In genomic region chr10:30437039-30437781, GRCh38 we compare ENCODE assay signal across 8 cellular contexts. TPM values are rescaled to one million over a fixed set of nuclear protein-coding genes. Genes with fewer than 3 reads are reported as not detected.
A peak's percentile ranks its signal among the peaks of the same experiment; 100 is the strongest.
DNase-seq lines count a peak whose midpoint lies in the region; ATAC-seq and TF ChIP-seq lines count a peak whose summit lies in the region.

No MANE protein-coding gene starts in this region.

- no peak overlapping the region for H3K4ac ChIP-seq in H9 (ENCODE audit: low read depth, low read length)

- no peak overlapping the region for H3K9ac ChIP-seq in H9 (ENCODE audit: extremely low read depth, insufficient read length, low read length)

- DNase-seq in AG04450 (ENCODE audit: low read depth, low spot score) (no peak), H9 (no peak), right cardiac atrium (no peak), NCI-H524 treated with DMSO at 0.1 percent for 48 hours (lab: John Stamatoyannopoulos, UW) (no peak), NCI-H446 (lab: John Stamatoyannopoulos, UW) (no peak)
- DNase-seq in activated CD4-positive, alpha-beta T cell treated with anti-CD3 and anti-CD28 coated beads, Interleukin-2, amount 10 ng/mL, durations not matched to agents 7 days and 5 days, result peak; percentile 60
- DNase-seq in stimulated activated CD8-positive, alpha-beta memory T cell treated with anti-CD3 and anti-CD28 coated beads, Interleukin-4, amount 100 ng/mL, for 48 hours, result peak; percentile 59

- POLR2A ChIA-PET in AG04450 (lab: Yijun Ruan, JAX), result interaction anchor here (0.7 to 1.4 kb wide), 2 partner anchors 8 to 10 kb away, joined by 3 read pairs; no protein-coding TSS in a partner anchor
- POLR2A ChIA-PET in activated CD4-positive, alpha-beta T cell treated with anti-CD3 and anti-CD28 coated beads, Interleukin-2, amount 10 ng/mL, durations not matched to agents 7 days and 5 days (lab: Charles Lee), result interaction anchor here (0.6 to 1.4 kb wide), 5 partner anchors 19 to 100 kb away, joined by 3 to 6 read pairs (median 3); no protein-coding TSS in a partner anchor

- CTCF ChIA-PET in AG04450 (lab: Charles Lee), result interaction anchor here (0.9 to 2.0 kb wide), 2 partner anchors 154 to 438 kb away, joined by 3 to 13 read pairs; no protein-coding TSS in a partner anchor
- CTCF ChIA-PET in activated CD4-positive, alpha-beta T cell treated with anti-CD3 and anti-CD28 coated beads, Interleukin-2, amount 10 ng/mL, durations not matched to agents 7 days and 5 days (lab: Charles Lee), result interaction anchor here (0.9 to 2.3 kb wide), 12 partner anchors 10 to 144 kb away, joined by 3 to 9 read pairs (median 4); no protein-coding TSS in a partner anchor

- H3K4me3 Mint-ChIP-seq in H9, result peak overlapping the region in 1 of 2 experiments; percentile 36; a peak in 2 of 5 replicates
- H3K4me3 Mint-ChIP-seq in activated CD4-positive, alpha-beta T cell treated with anti-CD3 and anti-CD28 coated beads, Interleukin-2, amount 10 ng/mL, durations not matched to agents 7 days and 5 days, result peak overlapping the region; percentile 90

- H3K18ac ChIP-seq in H9 (ENCODE audit: insufficient read length, low read depth, low read length), result no peak overlapping the region

- no peaks in the 10 kb centered on the region for H3K9me3 ChIP-seq in AG04450 (ENCODE audit: control insufficient read depth, insufficient read depth, low read length)
- H3K9me3 ChIP-seq in H9 (ENCODE audit: control insufficient read depth, low read depth, low read length), result no peaks in the 10 kb centered on the region
- no peaks in the 10 kb centered on the region for H3K9me3 ChIP-seq in right cardiac atrium (ENCODE audit: control insufficient read depth, low read length)

- H3K4me3 ChIP-seq in AG04450 (ENCODE audit: low read depth, low read length) (peak overlapping the region; percentile 29), right cardiac atrium (ENCODE audit: low read length) (peak overlapping the region; percentile 44)

- ATAC-seq in right cardiac atrium, result no peak
- ATAC-seq in HG03521 (IDR thresholded peaks at IDR 0.05; ENCODE audit: unreplicated experiment), result no peak

- no peak overlapping the region for H2AK5ac ChIP-seq in H9 (ENCODE audit: insufficient read length, low read length)

- no peaks in the 10 kb centered on the region for H4K20me1 ChIP-seq in H9 (ENCODE audit: control insufficient read depth, insufficient read depth, insufficient read length)

- H2AFZ ChIP-seq in H9 (ENCODE audit: low read length), result no peak overlapping the region

- H3K27me3 Mint-ChIP-seq in H9 (ENCODE audit: low read depth), result peaks cover 38% of the 10 kb centered on the region
- no peaks in the 10 kb centered on the region for H3K27me3 Mint-ChIP-seq in activated CD4-positive, alpha-beta T cell treated with anti-CD3 and anti-CD28 coated beads, Interleukin-2, amount 10 ng/mL, durations not matched to agents 7 days and 5 days

- no peak for TF ChIP-seq CTCF in AG04450 (IDR thresholded peaks at IDR 0.05; ENCODE audit: low read depth, low read length)
- no peak for TF ChIP-seq CTCF in H9 (conservative IDR thresholded peaks at IDR 0.05)

- H3K79me2 ChIP-seq in H9 (ENCODE audit: insufficient read depth, low read length), result no peaks in the 10 kb centered on the region

- peaks cover 17% of the 10 kb centered on the region for H3K23me2 ChIP-seq in H9 (ENCODE audit: insufficient read length, low read depth, low read length, poor library complexity, severe bottlenecking)

- H3K27me3 ChIP-seq in AG04450 (ENCODE audit: control insufficient read depth, insufficient read depth, low read length) (no peaks in the 10 kb centered on the region), H9 (ENCODE audit: insufficient read depth, low read length) (peaks cover 6% of the 10 kb centered on the region; the same call in 1 of the 2 replicates), right cardiac atrium (ENCODE audit: control insufficient read depth, insufficient read depth) (no peaks in the 10 kb centered on the region)

- H4K8ac ChIP-seq in H9 (replicated peaks; ENCODE audit: insufficient read length, low read depth, low read length), result no peak overlapping the region

- no peak overlapping the region for H3K14ac ChIP-seq in H9 (ENCODE audit: insufficient read depth, low read length)

- intact Hi-C loops in right cardiac atrium (cut with DNase I), result no loop called here

- H2BK20ac ChIP-seq in H9 (ENCODE audit: low read depth, low read length, poor library complexity, severe bottlenecking), result no peak overlapping the region

- H3K79me1 ChIP-seq in H9 (ENCODE audit: insufficient read depth, low read depth, low read length, poor library complexity, severe bottlenecking), result no peaks in the 10 kb centered on the region

- no peak overlapping the region for H3T11ph ChIP-seq in H9 (ENCODE audit: low read length)

- H3K4me1 ChIP-seq in H9 (ENCODE audit: insufficient read depth, low read length) (peaks cover 10% of the 10 kb centered on the region; the same call in 1 of the 2 replicates), right cardiac atrium (ENCODE audit: control insufficient read depth, insufficient read depth, low read length) (peaks cover 15% of the 10 kb centered on the region)

- H3K4me2 ChIP-seq in H9 (ENCODE audit: insufficient read depth, insufficient read length, low read length), result no peak overlapping the region

- H3K27ac ChIP-seq in AG04450 (ENCODE audit: low read depth, low read length) (peak overlapping the region; percentile 43), H9 (ENCODE audit: insufficient read length, low read depth, low read length) (no peak overlapping the region), right cardiac atrium (ENCODE audit: low read length) (peak overlapping the region; percentile 25)

- H3K36me3 Mint-ChIP-seq in H9 (ENCODE audit: insufficient read depth in 1 of 3, low read depth in 3 of 3), result peaks cover 0 to 8% (median 0%) of the 10 kb centered on the region in 3 experiments; a peak in 5 of 7 replicates
- peaks cover 40% of the 10 kb centered on the region for H3K36me3 Mint-ChIP-seq in activated CD4-positive, alpha-beta T cell treated with anti-CD3 and anti-CD28 coated beads, Interleukin-2, amount 10 ng/mL, durations not matched to agents 7 days and 5 days (ENCODE audit: low read depth)

- H3K4me1 Mint-ChIP-seq in H9, result peaks cover 42 to 45% of the 10 kb centered on the region in 2 experiments
- H3K4me1 Mint-ChIP-seq in activated CD4-positive, alpha-beta T cell treated with anti-CD3 and anti-CD28 coated beads, Interleukin-2, amount 10 ng/mL, durations not matched to agents 7 days and 5 days, result peaks cover 61% of the 10 kb centered on the region

- no peak overlapping the region for H3K56ac ChIP-seq in H9 (ENCODE audit: insufficient read length, low read depth, low read length)

- H2BK15ac ChIP-seq in H9 (ENCODE audit: low read depth, low read length), result no peak overlapping the region

- no peak overlapping the region for H2BK120ac ChIP-seq in H9 (ENCODE audit: low read depth, low read length, poor library complexity, severe bottlenecking)

- no peak overlapping the region for H4K5ac ChIP-seq in H9 (ENCODE audit: insufficient read length, low read depth, low read length)

- H2BK12ac ChIP-seq in H9 (ENCODE audit: insufficient read length, low read depth, low read length), result no peak overlapping the region

- H4K91ac ChIP-seq in H9 (ENCODE audit: insufficient read length, low read depth, low read length), result no peak overlapping the region

- H2BK5ac ChIP-seq in H9 (ENCODE audit: insufficient read length, low read length), result no peak overlapping the region

- H3K27ac Mint-ChIP-seq in H9, result peak overlapping the region in 2 of 3 experiments; percentile 9 to 66; a peak in 3 of 7 replicates
- H3K27ac Mint-ChIP-seq in activated CD4-positive, alpha-beta T cell treated with anti-CD3 and anti-CD28 coated beads, Interleukin-2, amount 10 ng/mL, durations not matched to agents 7 days and 5 days, result peak overlapping the region; percentile 87

- WGBS in H9 (ENCODE audit: extremely low coverage, insufficient read length, low lambda C conversion rate), result no CpG with 5 or more reads among the region's 13 CpGs
- WGBS in right cardiac atrium, result 36% methylated on average over 13 of the region's 13 CpGs

- no peaks in the 10 kb centered on the region for H3K9me3 Mint-ChIP-seq in H9
- H3K9me3 Mint-ChIP-seq in activated CD4-positive, alpha-beta T cell treated with anti-CD3 and anti-CD28 coated beads, Interleukin-2, amount 10 ng/mL, durations not matched to agents 7 days and 5 days, result no peaks in the 10 kb centered on the region

- H3K23ac ChIP-seq in H9 (ENCODE audit: insufficient read length, low read depth, low read length), result no peak overlapping the region

RNA-seq across cellular contexts. Expression of gene MAP3K8, which starts 3.2 kb away (rescaled TPM):
- 4.3 and 5.3 TPM in 2 replicates for polyA plus RNA-seq in AG04450 (2011; rRNA removed)
- 4.3 and 4.8 TPM in 2 replicates for polyA minus RNA-seq in AG04450 (2011; rRNA and poly(A)+ RNA removed)
- 1.8 and 3.5 TPM in 2 replicates for total RNA-seq in H9 (2021)
- total RNA-seq in activated CD4-positive, alpha-beta T cell treated with anti-CD3 and anti-CD28 coated beads, Interleukin-2, amount 10 ng/mL, durations not matched to agents 7 days and 5 days, result 10 to 100 TPM; 12.6 to 13.1 TPM
- total RNA-seq in right cardiac atrium, result 10 to 100 TPM in 2 of 4 donors, 1 to 10 TPM in 2; 7.7 to 17.2 (median 9.6) TPM
- polyA plus RNA-seq in right cardiac atrium, result 6.5 TPM

Comparison
In these comparisons a context has a peak if more than half of its experiments do, and no peak if none do; other contexts are left out.
1. DNase-seq: peak in activated CD4-positive, alpha-beta T cell treated with anti-CD3 and anti-CD28 coated beads, Interleukin-2, amount 10 ng/mL, durations not matched to agents 7 days and 5 days (single experiment) and stimulated activated CD8-positive, alpha-beta memory T cell treated with anti-CD3 and anti-CD28 coated beads, Interleukin-4, amount 100 ng/mL, for 48 hours (single experiment); none in AG04450 (single experiment), H9 (single experiment), right cardiac atrium (0 of 3), NCI-H524 treated with DMSO at 0.1 percent for 48 hours (single experiment) and NCI-H446 (0 of 2).